In genomic region chr11:103735497-103736032, GRCh38 we compare ENCODE assay signal across 25 cellular contexts.
DNase-seq lines count a peak whose midpoint lies in the region; ATAC-seq and TF ChIP-seq lines count a peak whose summit lies in the region.
"Had no signal": no experiment of that assay in that cellular context is flagged by ENCODE, and none has a peak within 500 bp of the region (broad histone marks: within the 10 kb centered on the region; RNA-seq: fewer than 3 reads in every experiment).

No MANE protein-coding gene starts in this region.

- H4K8ac ChIP-seq in mesenchymal stem cell (ENCODE audit: low read length), result no peak overlapping the region

- H3K4me2 ChIP-seq in Karpas-422 (ENCODE audit: low read depth, low read length, poor library complexity, severe bottlenecking) (peak overlapping the region; percentile 4), mesenchymal stem cell (ENCODE audit: low read length, poor library complexity, severe bottlenecking) (no peak overlapping the region)

- no peak overlapping the region for H3K4me3 ChIP-seq in Karpas-422 (ENCODE audit: low read length)
- H3K4me3 ChIP-seq in epithelial cell of esophagus (ENCODE audit: low read length), result no peak overlapping the region
- H3K4me3 ChIP-seq in mesenchymal stem cell (ENCODE audit: insufficient read depth in 1 of 2, low read depth in 1 of 2, low read length in 2 of 2), result no peak overlapping the region
- no peak overlapping the region for H3K4me3 ChIP-seq in thyroid gland (replicated peaks in 1 of 3)
- H3K4me3 ChIP-seq: pancreas, right lobe of liver, stomach, tibial nerve had no signal

- H3K4ac ChIP-seq in mesenchymal stem cell (ENCODE audit: low read depth in 1 of 2, low read length in 2 of 2), result no peak overlapping the region

- 65% methylated on average over 4 of the region's 4 CpGs for WGBS in mesenchymal stem cell
- WGBS in thyroid gland, 2 donors, result 55 to 61% methylated on average over 4 of the region's 4 CpGs

- ATAC-seq in GM21825 (IDR thresholded peaks at IDR 0.05; ENCODE audit: unreplicated experiment), result no peak
- ATAC-seq: activated CD8-positive, alpha-beta T cell treated with anti-CD3 and anti-CD28 coated beads for 36 hours; HCT116; Panc1; right lobe of liver had no signal

- no peak overlapping the region for H2BK12ac ChIP-seq in mesenchymal stem cell (ENCODE audit: low read length in 2 of 2)

- H3K18ac ChIP-seq in mesenchymal stem cell (ENCODE audit: low read depth in 1 of 2, low read length in 2 of 2), result no peak overlapping the region

- H3K36me3 ChIP-seq in Karpas-422 (ENCODE audit: insufficient read depth, low read length) (no peaks in the 10 kb centered on the region), mesenchymal stem cell (ENCODE audit: control insufficient read depth in 1 of 2, insufficient read depth in 2 of 2, low read depth in 1 of 2, low read length in 2 of 2) (no peaks in the 10 kb centered on the region), thyroid gland (no peaks in the 10 kb centered on the region)
- H3K36me3 ChIP-seq: pancreas, right lobe of liver, stomach, tibial nerve had no signal

- no peaks in the 10 kb centered on the region for H3K9me2 ChIP-seq in Karpas-422 (replicated peaks; ENCODE audit: insufficient read depth, low read length)

- H3K9me3 ChIP-seq in Karpas-422 (ENCODE audit: low read length) (no peaks in the 10 kb centered on the region), mesenchymal stem cell (ENCODE audit: control insufficient read depth, low read length) (no peaks in the 10 kb centered on the region), thyroid gland (no peaks in the 10 kb centered on the region)
- H3K9me3 ChIP-seq: pancreas, right lobe of liver, stomach, tibial nerve had no signal

- H3K4me1 ChIP-seq in Karpas-422 (ENCODE audit: low read length), result peaks cover 34% of the 10 kb centered on the region
- H3K4me1 ChIP-seq in mesenchymal stem cell (ENCODE audit: control insufficient read depth, insufficient read depth, low read depth, low read length), result no peaks in the 10 kb centered on the region
- H3K4me1 ChIP-seq in thyroid gland, result no peaks in the 10 kb centered on the region
- H3K4me1 ChIP-seq: right lobe of liver, tibial nerve had no signal

- no peak for TF ChIP-seq POLR2A in thyroid gland (IDR thresholded peaks at IDR 0.05)

- H3K14ac ChIP-seq in mesenchymal stem cell (ENCODE audit: low read length in 2 of 2), result no peak overlapping the region

- H2BK5ac ChIP-seq in mesenchymal stem cell (ENCODE audit: low read depth, low read length, poor library complexity, severe bottlenecking), result no peak overlapping the region

- no peak overlapping the region for H2AK5ac ChIP-seq in mesenchymal stem cell (ENCODE audit: low read length, severe bottlenecking)

- no peaks in the 10 kb centered on the region for H3K79me1 ChIP-seq in mesenchymal stem cell (replicated peaks; ENCODE audit: low read length, poor library complexity, severe bottlenecking)

- H2BK120ac ChIP-seq in mesenchymal stem cell (ENCODE audit: low read depth, low read length), result no peak overlapping the region

- intact Hi-C loops in thyroid gland (cut with DNase I), result no loop called here

- no peak overlapping the region for H2BK15ac ChIP-seq in mesenchymal stem cell (ENCODE audit: low read depth, poor library complexity, severe bottlenecking)

- no peak overlapping the region for H2AFZ ChIP-seq in Karpas-422 (ENCODE audit: low read length)
- no peak overlapping the region for H2AFZ ChIP-seq in mesenchymal stem cell (ENCODE audit: low read depth, low read length)

- H3K27ac ChIP-seq in Karpas-422 (ENCODE audit: low read length), result no peak overlapping the region
- H3K27ac ChIP-seq in mesenchymal stem cell (ENCODE audit: low read length, poor library complexity, severe bottlenecking), result no peak overlapping the region
- no peak overlapping the region for H3K27ac ChIP-seq in thyroid gland
- no peak overlapping the region for H3K27ac ChIP-seq in substantia nigra (ENCODE audit: low read depth, low read length, poor library complexity, severe bottlenecking)
- H3K27ac ChIP-seq: pancreas, right lobe of liver, stomach, tibial nerve had no signal

- H3K79me2 ChIP-seq in Karpas-422 (ENCODE audit: low read length), result no peaks in the 10 kb centered on the region

- no peak overlapping the region for H4K91ac ChIP-seq in mesenchymal stem cell (ENCODE audit: low read length)

- DNase-seq in DMS 273 treated with DMSO at 0.1 percent for 48 hours (lab: John Stamatoyannopoulos, UW) (peak; percentile 36), Karpas-422 (peak; percentile 58), epithelial cell of esophagus (ENCODE audit: low read depth) (peak; percentile 61), mesenchymal stem cell (peak; percentile 31), thyroid gland (no peak), substantia nigra (lab: John Stamatoyannopoulos, UW) (no peak)
- DNase-seq: activated CD4-positive, alpha-beta T cell treated with anti-CD3 and anti-CD28 coated beads for 1 hour; activated CD8-positive, alpha-beta T cell treated with anti-CD3 and anti-CD28 coated beads for 36 hours; activated naive CD4-positive, alpha-beta T cell treated with anti-CD3 and anti-CD28 coated beads, Interleukin-2, amount 50 U/mL, for 16 hours; amygdala; C1 segment of cervical spinal cord; central memory CD4-positive, alpha-beta T cell; cortex of kidney; DMS79; NCI-H1417 treated with DMSO at 0.1 percent for 48 hours; NCI-H2081; NCI-H526 treated with DMSO at 0.1 percent for 48 hours; pancreas; right lobe of liver; stimulated activated CD8-positive, alpha-beta memory T cell treated with anti-CD3 and anti-CD28 coated beads, Interleukin-4, amount 100 ng/mL, for 48 hours; stomach had no signal

- no peak overlapping the region for H3K23ac ChIP-seq in mesenchymal stem cell (ENCODE audit: low read length in 2 of 2)

- H4K20me1 ChIP-seq in Karpas-422 (ENCODE audit: insufficient read depth, low read depth, low read length), result no peaks in the 10 kb centered on the region

- TF ChIP-seq CTCF in epithelial cell of esophagus (IDR thresholded peaks at IDR 0.05; ENCODE audit: insufficient read depth, low read depth, low read length, missing control alignments) (no peak), thyroid gland (IDR thresholded peaks at IDR 0.05) (no peak)

- H3K9ac ChIP-seq in Karpas-422 (ENCODE audit: low read length) (no peak overlapping the region), mesenchymal stem cell (ENCODE audit: low read length) (no peak overlapping the region)

- H3K27me3 ChIP-seq in Karpas-422 (ENCODE audit: low read length) (no peaks in the 10 kb centered on the region), mesenchymal stem cell (ENCODE audit: control insufficient read depth in 1 of 2, insufficient read depth in 1 of 2, low read length in 2 of 2) (no peaks in the 10 kb centered on the region), thyroid gland (no peaks in the 10 kb centered on the region)
- H3K27me3 ChIP-seq: pancreas, right lobe of liver, stomach, tibial nerve had no signal

Comparison
In these comparisons a context has a peak if more than half of its experiments do, and no peak if none do; other contexts are left out.
1. DNase-seq: peak in DMS 273 treated with DMSO at 0.1 percent for 48 hours (single experiment), Karpas-422 (single experiment), epithelial cell of esophagus (single experiment) and mesenchymal stem cell (single experiment); none in thyroid gland (0 of 2) and substantia nigra (0 of 49).